Comparison of ENCODE assay signal across 7 cellular contexts in genomic region chr17:55054429-55054828, GRCh38.
"Had no signal": no experiment of that assay in that cellular context is flagged by ENCODE, and none has a peak within 500 bp of the region (broad histone marks: within the 10 kb centered on the region; RNA-seq: fewer than 3 reads in every experiment).

No MANE protein-coding gene starts in this region.

- H3K4me3 Mint-ChIP-seq: GM23338, H9, IgD-negative memory B cell had no signal

- DNase-seq: H9, KG1 had no signal

- H3K4me2 ChIP-seq: GM23338 had no signal

- H3K27ac Mint-ChIP-seq: GM23338, H9, IgD-negative memory B cell had no signal

- ATAC-seq: GM23338 had no signal

- FAIRE-seq: H1, H54, HTR-8/SVneo had no signal

- H3K27me3 Mint-ChIP-seq: IgD-negative memory B cell had no signal

- H2AFZ ChIP-seq: GM23338 had no signal

- H3K4me1 Mint-ChIP-seq: GM23338, H9, IgD-negative memory B cell had no signal

- H3K4me3 ChIP-seq: GM23338 had no signal
